Comparison of ENCODE assay signal across 30 cellular contexts in the genomic region with DNA sequence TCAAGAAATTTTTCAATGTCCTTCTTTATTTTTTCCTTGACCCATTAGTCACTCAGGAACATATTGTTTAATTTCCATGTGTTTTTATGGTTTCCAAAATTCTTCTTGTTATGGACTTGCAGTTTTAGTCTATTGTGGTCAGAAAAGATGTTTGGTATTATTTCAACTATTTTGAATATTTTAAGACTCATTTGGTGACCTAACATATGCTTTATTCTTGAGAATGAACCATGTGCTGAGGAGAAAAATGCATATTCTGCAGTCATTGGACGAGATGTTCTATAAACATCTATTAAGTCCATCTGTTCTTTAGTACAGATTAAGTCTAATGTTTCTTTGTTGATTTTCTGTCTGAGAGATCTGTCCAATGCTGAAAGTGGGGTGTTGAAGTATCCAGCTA. TPM values are rescaled to one million over a fixed set of nuclear protein-coding genes. Genes with fewer than 3 reads are reported as not detected.
DNase-seq lines count a peak whose midpoint lies in the region; ATAC-seq and TF ChIP-seq lines count a peak whose summit lies in the region.
"Had no signal": no experiment of that assay in that cellular context is flagged by ENCODE, and none has a peak within 500 bp of the region (broad histone marks: within the 10 kb centered on the region; RNA-seq: fewer than 3 reads in every experiment).

No MANE protein-coding gene starts in this region.

- H3K9me3 ChIP-seq in adipocyte (ENCODE audit: control insufficient read depth, low read length) (peaks cover 22% of the 10 kb centered on the region), suprapubic skin (peaks cover 3% of the 10 kb centered on the region)

- TF ChIP-seq EP300 in suprapubic skin (IDR thresholded peaks at IDR 0.05), result no peak

- no peak for ATAC-seq in GM19395 (IDR thresholded peaks at IDR 0.05; ENCODE audit: unreplicated experiment)
- ATAC-seq: activated T-helper 17 cell treated with anti-CD3 and anti-CD28 coated beads, Interleukin-2, amount 50 U/mL, for 72 hours; body of pancreas; heart right ventricle; left colon; PC-3; psoas muscle; Right ventricle myocardium inferior had no signal

- H3K36me3 ChIP-seq in adipocyte (ENCODE audit: control insufficient read depth, insufficient read depth, low read length, severe bottlenecking), result no peaks in the 10 kb centered on the region
- no peaks in the 10 kb centered on the region for H3K36me3 ChIP-seq in suprapubic skin
- H3K36me3 ChIP-seq: esophagus muscularis mucosa, heart right ventricle had no signal

- H3K4me1 ChIP-seq in adipocyte (ENCODE audit: control insufficient read depth, insufficient read depth, low read length), result peaks cover 4% of the 10 kb centered on the region
- no peaks in the 10 kb centered on the region for H3K4me1 ChIP-seq in suprapubic skin
- H3K4me1 ChIP-seq: body of pancreas, heart right ventricle, psoas muscle had no signal

- 69% methylated on average over 1 of the region's 1 CpG for WGBS in suprapubic skin

- no peak overlapping the region for H3K9ac ChIP-seq in adipocyte (ENCODE audit: low read length)

- no peak for TF ChIP-seq POLR2A in suprapubic skin (IDR thresholded peaks at IDR 0.05)

- no peak overlapping the region for H3K4me3 ChIP-seq in adipocyte (ENCODE audit: low read length)
- no peak overlapping the region for H3K4me3 ChIP-seq in fibroblast of mammary gland (ENCODE audit: control insufficient read depth, low read depth, low read length)
- no peak overlapping the region for H3K4me3 ChIP-seq in suprapubic skin
- H3K4me3 ChIP-seq: body of pancreas, esophagus muscularis mucosa, heart right ventricle, psoas muscle had no signal

- TF ChIP-seq CTCF in fibroblast of mammary gland (conservative IDR thresholded peaks at IDR 0.05; ENCODE audit: control insufficient read depth, insufficient read depth, low read depth, low read length) (no peak), suprapubic skin (IDR thresholded peaks at IDR 0.05) (no peak)

- peak; percentile 12 for DNase-seq in DMS 273 (lab: John Stamatoyannopoulos, UW; ENCODE audit: unreplicated experiment)
- DNase-seq in DMS 273 treated with DMSO at 0.1 percent for 48 hours (lab: John Stamatoyannopoulos, UW), result no peak
- peak; percentile 74 for DNase-seq in adipocyte (ENCODE audit: low read depth)
- DNase-seq in fibroblast of mammary gland (ENCODE audit: low read depth), result peak; percentile 88
- DNase-seq in suprapubic skin (ENCODE audit: low spot score in 2 of 2), result no peak
- no peak for DNase-seq in SHP77 (lab: John Stamatoyannopoulos, UW)
- no peak for DNase-seq in amniotic stem cell (lab: John Stamatoyannopoulos, UW)
- DNase-seq: activated B cell treated with CpG ODN at 0.5 μM for 24 hours; activated CD4-positive, alpha-beta memory T cell treated with anti-CD3 and anti-CD28 coated beads for 36 hours; activated CD8-positive, alpha-beta memory T cell treated with anti-CD3 and anti-CD28 coated beads, Interleukin-2, amount 50 U/mL, for 48 hours; body of pancreas; effector CD8-positive, alpha-beta T cell; heart right ventricle; KG1; left colon; naive B cell; NCI-H1436 treated with DMSO at 0.1 percent for 48 hours; NCI-H510A treated with DMSO at 0.1 percent for 48 hours; nucleus accumbens; PC-3; psoas muscle; stimulated activated CD8-positive, alpha-beta memory T cell treated with anti-CD3 and anti-CD28 coated beads, Interleukin-4, amount 100 ng/mL, for 48 hours; T1000; trophoblast cell had no signal

- no peaks in the 10 kb centered on the region for H3K27me3 ChIP-seq in adipocyte (replicated peaks; ENCODE audit: control insufficient read depth, insufficient read depth, low read length)
- no peaks in the 10 kb centered on the region for H3K27me3 ChIP-seq in suprapubic skin
- H3K27me3 ChIP-seq: body of pancreas, esophagus muscularis mucosa, heart right ventricle had no signal

- H3K27ac ChIP-seq in suprapubic skin, result no peak overlapping the region
- H3K27ac ChIP-seq: 22Rv1, body of pancreas, C4-2B, esophagus muscularis mucosa, heart right ventricle, psoas muscle had no signal

RNA-seq across cellular contexts. Expression of a gene that starts 42.3 kb away (rescaled TPM):
- total RNA-seq in suprapubic skin, result 10 to 100 TPM; 15.7 to 37.8 (median 28.1) TPM

Comparison
In these comparisons a context has a peak if more than half of its experiments do, and no peak if none do; other contexts are left out.
1. DNase-seq: peak in DMS 273 (single experiment), adipocyte (single experiment) and fibroblast of mammary gland (single experiment); none in DMS 273 treated with DMSO at 0.1 percent for 48 hours (single experiment), suprapubic skin (0 of 2), SHP77 (0 of 2) and amniotic stem cell (single experiment).